In genomic region chr3:33663042-33663441, GRCh38 we compare ENCODE assay signal across 3 cellular contexts.
TF ChIP-seq lines count a peak whose summit lies in the region.

No MANE protein-coding gene starts in this region.

TF ChIP-seq in SK-N-SH, 30 proteins besides CTCF, POLR2A, EP300 and RAD21 (continued from another document):
- TF ChIP-seq FOSL2 (IDR thresholded peaks at IDR 0.05; ENCODE audit: borderline replicate concordance, low read depth) (peak; percentile 75), TCF12 (IDR thresholded peaks at IDR 0.05) (peak; percentile 60), JUND (IDR thresholded peaks at IDR 0.05) (peak; percentile 77), PBX3 (IDR thresholded peaks at IDR 0.05) (0 out of 2 replicates have a peak, but pooled peaks have one; percentile 11), RXRA (IDR thresholded peaks at IDR 0.05; ENCODE audit: borderline replicate concordance, low read depth) (peak; percentile 14; the same call in 1 of the 2 replicates), TEAD4 (IDR thresholded peaks at IDR 0.05; ENCODE audit: borderline replicate concordance, insufficient read depth) (peak; percentile 51; the same call in 1 of the 2 replicates), FOXJ3 (CRISPR knock-in tag; IDR thresholded peaks at IDR 0.05) (no peak)

TF ChIP-seq in SK-N-SH treated with all-trans-retinoic acid at 6 μM for 48 hours, 23 proteins besides CTCF, POLR2A, EP300 and RAD21 (continued from another document):
- TF ChIP-seq TOX (CRISPR knock-in tag; IDR thresholded peaks at IDR 0.05; ENCODE audit: borderline replicate concordance) (no peak), TSHZ2 (CRISPR knock-in tag; IDR thresholded peaks at IDR 0.05) (no peak), PPARA (CRISPR knock-in tag; IDR thresholded peaks at IDR 0.05; ENCODE audit: borderline replicate concordance) (no peak), ISL1 (CRISPR knock-in tag; IDR thresholded peaks at IDR 0.05) (no peak), SNAI2 (CRISPR knock-in tag; IDR thresholded peaks at IDR 0.05) (no peak), ARNTL (CRISPR knock-in tag; IDR thresholded peaks at IDR 0.05; ENCODE audit: borderline replicate concordance, low read depth) (no peak), POU6F1 (CRISPR knock-in tag; IDR thresholded peaks at IDR 0.05; ENCODE audit: borderline replicate concordance, low read depth) (no peak), BACH2 (CRISPR knock-in tag; IDR thresholded peaks at IDR 0.05; ENCODE audit: borderline replicate concordance) (no peak), ZFP3 (CRISPR knock-in tag; IDR thresholded peaks at IDR 0.05) (no peak), CSDC2 (CRISPR knock-in tag; IDR thresholded peaks at IDR 0.05) (no peak)

TF ChIP-seq in endothelial cell of umbilical vein, 7 proteins besides CTCF, POLR2A, EP300 and RAD21 (continued from another document):
- no peak for TF ChIP-seq MAX (IDR thresholded peaks at IDR 0.05; ENCODE audit: insufficient read depth, insufficient read length)
